In the genomic region with DNA sequence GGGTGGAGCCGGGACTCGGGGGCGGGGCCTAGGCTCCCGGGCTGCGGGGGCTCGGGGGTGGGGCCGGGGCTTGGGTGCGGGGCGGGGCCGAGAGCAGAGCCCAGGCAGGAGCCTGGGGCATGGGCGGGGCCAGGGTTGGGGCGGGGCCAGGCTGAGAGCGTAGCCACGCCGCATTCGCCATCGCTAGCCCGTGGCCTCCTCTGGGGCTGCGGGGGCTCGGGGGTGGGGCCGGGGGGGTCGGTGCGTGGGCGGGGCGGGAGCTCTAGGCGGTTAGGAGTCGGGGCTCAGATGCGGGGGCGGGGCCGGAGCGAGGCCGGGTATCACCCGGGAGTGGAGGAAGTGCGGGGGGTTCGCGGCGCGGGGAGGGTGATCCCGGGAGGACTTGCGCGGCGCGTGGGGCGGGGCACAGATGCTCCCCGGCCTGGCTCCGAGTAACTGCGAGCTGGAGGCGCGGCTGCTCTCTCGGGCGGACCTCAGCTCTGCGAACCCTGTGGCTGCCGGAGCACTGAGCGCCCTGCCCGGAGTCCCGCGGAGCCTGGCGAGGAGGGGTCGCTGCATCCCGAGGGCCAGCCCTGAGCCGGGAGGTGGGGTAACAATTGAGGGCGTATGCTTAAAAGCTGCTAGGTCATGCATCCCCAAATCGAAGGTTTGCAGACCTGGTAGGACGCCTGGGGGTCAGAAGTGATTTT, we compare ENCODE assay signal across 8 cellular contexts. TPM values are rescaled to one million over a fixed set of nuclear protein-coding genes. Genes with fewer than 3 reads are reported as not detected.
DNase-seq lines count a peak whose midpoint lies in the region; ATAC-seq and TF ChIP-seq lines count a peak whose summit lies in the region.

No MANE protein-coding gene starts in this region.

- no peak for TF ChIP-seq CTCF in MM.1S (IDR thresholded peaks at IDR 0.05; ENCODE audit: low read length)
- TF ChIP-seq CTCF in foreskin fibroblast (IDR thresholded peaks at IDR 0.05; ENCODE audit: low read depth, low read length): no peak
- TF ChIP-seq CTCF in neural crest cell (conservative IDR thresholded peaks at IDR 0.05): no peak

- peaks cover 25% of the 10 kb centered on the region for H3K79me2 ChIP-seq in MM.1S (ENCODE audit: low read length)

- peaks cover 24% of the 10 kb centered on the region for H3K4me1 Mint-ChIP-seq in neural crest cell
- H3K4me1 Mint-ChIP-seq in stimulated activated naive CD8-positive, alpha-beta T cell treated with anti-CD3 and anti-CD28 coated beads, Interleukin-15, amount 100 ng/mL, for 72 hours: peaks cover 54% of the 10 kb centered on the region

- H3K9ac ChIP-seq in ES-I3 (ENCODE audit: low read depth, low read length): peak overlapping the region; percentile 92
- peak overlapping the region; percentile 76 for H3K9ac ChIP-seq in MM.1S (ENCODE audit: low read length)

- H3K27ac ChIP-seq in MM.1S (ENCODE audit: low read length): peak overlapping the region; percentile 77; the same call in 1 of the 2 replicates

- peak overlapping the region; percentile 83 for H3K4me3 Mint-ChIP-seq in neural crest cell
- peak overlapping the region; percentile 83 to 87 for H3K4me3 Mint-ChIP-seq in stimulated activated naive CD8-positive, alpha-beta T cell treated with anti-CD3 and anti-CD28 coated beads, Interleukin-15, amount 100 ng/mL, for 72 hours

- H3K27me3 Mint-ChIP-seq in neural crest cell (ENCODE audit: low read depth): peaks cover 9% of the 10 kb centered on the region
- no peaks in the 10 kb centered on the region for H3K27me3 Mint-ChIP-seq in stimulated activated naive CD8-positive, alpha-beta T cell treated with anti-CD3 and anti-CD28 coated beads, Interleukin-15, amount 100 ng/mL, for 72 hours

- peak; percentile 89 for ATAC-seq in stimulated activated naive CD8-positive, alpha-beta T cell treated with anti-CD3 and anti-CD28 coated beads, Interleukin-15, amount 100 ng/mL, for 72 hours

- H3K4me3 ChIP-seq in HAP-1 (peak overlapping the region; percentile 46), MM.1S (ENCODE audit: low read length) (peak overlapping the region; percentile 82), foreskin fibroblast (ENCODE audit: low read depth in 1 of 2, low read length in 2 of 2) (peak overlapping the region; percentile 64 to 81)

- no peaks in the 10 kb centered on the region for H3K27me3 ChIP-seq in HAP-1 (ENCODE audit: low read depth)
- H3K27me3 ChIP-seq in MM.1S (replicated peaks; ENCODE audit: insufficient read depth, low read length): no peaks in the 10 kb centered on the region

- H3K4me1 ChIP-seq in ES-I3 (ENCODE audit: insufficient read depth, low read length) (peaks cover 14% of the 10 kb centered on the region), HAP-1 (peaks cover 10% of the 10 kb centered on the region), MM.1S (ENCODE audit: low read length) (peaks cover 29% of the 10 kb centered on the region)

- H3K9me3 ChIP-seq in ES-I3 (ENCODE audit: control insufficient read depth, insufficient read depth, low read length) (peaks cover 6% of the 10 kb centered on the region; the same call in 1 of the 2 replicates), HAP-1 (peaks cover 2% of the 10 kb centered on the region; the same call in 1 of the 2 replicates), MM.1S (replicated peaks; ENCODE audit: insufficient read depth, low read length) (no peaks in the 10 kb centered on the region)

- peak overlapping the region; percentile 70 for H3K4me2 ChIP-seq in MM.1S (ENCODE audit: low read depth, low read length)

- no peaks in the 10 kb centered on the region for H4K20me1 ChIP-seq in MM.1S (ENCODE audit: insufficient read depth, low read length)

- H3K36me3 Mint-ChIP-seq in neural crest cell (ENCODE audit: low read depth): peaks cover 13% of the 10 kb centered on the region

- H3K27ac Mint-ChIP-seq in neural crest cell (ENCODE audit: unreplicated experiment): no peak overlapping the region
- peak overlapping the region; percentile 88 to 92 for H3K27ac Mint-ChIP-seq in stimulated activated naive CD8-positive, alpha-beta T cell treated with anti-CD3 and anti-CD28 coated beads, Interleukin-15, amount 100 ng/mL, for 72 hours

- peak; percentile 76 to 95 for DNase-seq in HAP-1 (ENCODE audit: low spot score in 2 of 2)
- DNase-seq in MM.1S: peak; percentile 91
- DNase-seq in SHP77 treated with DMSO at 0.1 percent for 48 hours (lab: John Stamatoyannopoulos, UW): peak; percentile 86
- peak; percentile 92 for DNase-seq in activated gamma-delta T cell treated with anti-CD3 and anti-CD28 coated beads, Interleukin-2, amount 50 U/mL, for 16 hours (ENCODE audit: low read depth)
- peak; percentile 93 to 98 for DNase-seq in foreskin fibroblast
- peak; percentile 87 for DNase-seq in neural crest cell (ENCODE audit: low read depth, low spot score)
- DNase-seq in stimulated activated naive CD8-positive, alpha-beta T cell treated with anti-CD3 and anti-CD28 coated beads, Interleukin-15, amount 100 ng/mL, for 72 hours: peak; percentile 84 to 87

- H3K9me3 Mint-ChIP-seq in neural crest cell: peaks cover 3% of the 10 kb centered on the region
- peaks cover 5 to 17% of the 10 kb centered on the region in 2 donors for H3K9me3 Mint-ChIP-seq in stimulated activated naive CD8-positive, alpha-beta T cell treated with anti-CD3 and anti-CD28 coated beads, Interleukin-15, amount 100 ng/mL, for 72 hours

- in situ Hi-C loops in HAP-1 (cut with MboI; ENCODE audit: low sequenced_read_pairs): no loop called here

- H3F3A ChIP-seq in MM.1S (ENCODE audit: insufficient read depth, low read length): peaks cover 24% of the 10 kb centered on the region

- H2AFZ ChIP-seq in MM.1S (ENCODE audit: low read length): peak overlapping the region; percentile 84

- H3K36me3 ChIP-seq in ES-I3 (ENCODE audit: insufficient read depth, low read length): peaks cover 9% of the 10 kb centered on the region
- H3K36me3 ChIP-seq in HAP-1 (replicated peaks): peaks cover 13% of the 10 kb centered on the region
- H3K36me3 ChIP-seq in MM.1S (replicated peaks; ENCODE audit: insufficient read depth, low read length): 0 out of 2 replicates have a peak, but pooled peaks cover 3% of the 10 kb centered on the region

- no peaks in the 10 kb centered on the region for H3K9me2 ChIP-seq in MM.1S (replicated peaks; ENCODE audit: insufficient read depth, low read length)

RNA-seq across cellular contexts. Expression of a gene that starts 0.4 kb away (rescaled TPM):
- total RNA-seq in neural crest cell: 52.7 and 59.7 TPM in 2 replicates

RNA-seq across cellular contexts. Expression of a gene that starts 56.9 kb away (rescaled TPM):
- not detected in 2 replicates for total RNA-seq in neural crest cell

Comparison
In these comparisons a context has a peak if more than half of its experiments do, and no peak if none do; other contexts are left out.
1. Peak in every context shown above with its lines: DNase-seq, ATAC-seq, H3K4me3 ChIP-seq and H3K27ac ChIP-seq.